Comparison of ENCODE assay signal across 1 cellular context in genomic region chr4:37892641-37893040, GRCh38.
TF ChIP-seq lines count a peak whose summit lies in the region.

No MANE protein-coding gene starts in this region.

TF ChIP-seq in HepG2, 621 proteins besides CTCF, POLR2A, EP300 and RAD21 (continued from another document):
- TF ChIP-seq ZBTB4 (CRISPR knock-in tag; IDR thresholded peaks at IDR 0.05; ENCODE audit: borderline replicate concordance) = no peak
- no peak for TF ChIP-seq ZNF768 (CRISPR knock-in tag; IDR thresholded peaks at IDR 0.05)
- TF ChIP-seq HDAC2 (CRISPR knock-in tag; IDR thresholded peaks at IDR 0.05) = no peak
- no peak for TF ChIP-seq ZFX (CRISPR knock-in tag; IDR thresholded peaks at IDR 0.05; ENCODE audit: low read depth)
- no peak for TF ChIP-seq ADNP (CRISPR knock-in tag; IDR thresholded peaks at IDR 0.05)
- TF ChIP-seq SIX4 (CRISPR knock-in tag; IDR thresholded peaks at IDR 0.05) = no peak
- TF ChIP-seq SRY (CRISPR knock-in tag; IDR thresholded peaks at IDR 0.05) = no peak
- TF ChIP-seq ZNF746 (CRISPR knock-in tag; IDR thresholded peaks at IDR 0.05) = no peak
- TF ChIP-seq ATF1 (CRISPR knock-in tag; IDR thresholded peaks at IDR 0.05) = no peak
- TF ChIP-seq HMG20A (CRISPR knock-in tag; IDR thresholded peaks at IDR 0.05; ENCODE audit: borderline replicate concordance) = no peak
